Comparison of ENCODE assay signal across 14 cellular contexts in the genomic region with DNA sequence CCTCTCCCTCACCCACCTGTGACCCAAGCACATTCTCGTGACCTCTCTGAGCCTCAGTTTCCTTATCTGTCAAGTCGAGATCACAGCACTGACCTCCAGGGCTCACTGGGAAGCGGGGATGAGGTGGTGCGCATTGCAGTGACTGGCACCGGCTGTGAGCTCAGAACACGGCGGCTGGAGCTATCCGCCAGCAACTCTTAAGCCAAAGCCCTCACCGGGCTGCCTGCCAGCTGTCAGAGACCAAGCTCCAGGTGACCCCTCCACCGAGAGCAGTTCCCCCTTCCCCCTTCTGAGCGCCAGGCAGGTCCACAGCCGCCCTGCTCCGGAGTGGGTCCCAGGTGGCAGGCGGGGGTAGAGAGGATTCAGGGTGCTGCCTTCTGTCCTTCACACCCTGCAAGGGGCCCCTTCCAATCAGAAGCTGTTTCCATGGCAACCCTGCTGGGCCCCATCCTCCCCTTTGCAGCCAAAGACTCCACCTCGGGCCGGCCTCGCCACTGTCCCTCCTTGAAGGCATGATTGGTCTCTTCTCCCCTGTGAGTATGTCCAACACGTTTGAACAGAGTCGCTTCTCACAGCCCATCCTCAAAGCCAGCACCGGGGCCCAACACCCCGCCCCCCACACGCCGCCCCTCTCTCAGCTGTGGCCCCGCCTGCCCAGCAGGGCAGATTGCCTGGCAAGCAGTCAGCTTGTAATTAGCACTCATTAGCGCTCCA.
A peak's percentile ranks its signal among the peaks of the same experiment; 100 is the strongest.
DNase-seq lines count a peak whose midpoint lies in the region; ATAC-seq and TF ChIP-seq lines count a peak whose summit lies in the region.
"Had no signal": no experiment of that assay in that cellular context is flagged by ENCODE, and none has a peak within 500 bp of the region (broad histone marks: within the 10 kb centered on the region; RNA-seq: fewer than 3 reads in every experiment).

No MANE protein-coding gene starts in this region.

- 17 to 22% methylated on average over 23 to 25 of the region's 25 CpGs for WGBS in heart right ventricle, 2 donors

- no peak overlapping the region for H3K4me3 Mint-ChIP-seq in activated CD8-positive, alpha-beta T cell treated with anti-CD3 and anti-CD28 coated beads for 36 hours
- H3K4me3 Mint-ChIP-seq: dendritic cell treated with granulocyte-macrophage colony-stimulating factor and Interleukin-4, amounts not matched to agents 40 ng/mL and 50 ng/mL, for 4 days; WTC11 had no signal

- ATAC-seq in heart right ventricle (peak in 7 of 8 donors; percentile 22 to 73 (median 43)), sciatic nerve (no peak), GM21381 (IDR thresholded peaks at IDR 0.05; ENCODE audit: unreplicated experiment) (no peak)
- no peak for ATAC-seq in activated CD8-positive, alpha-beta T cell treated with anti-CD3 and anti-CD28 coated beads for 36 hours
- ATAC-seq: gastroesophageal sphincter, WTC11 had no signal

- H3K9me3 Mint-ChIP-seq in activated CD8-positive, alpha-beta T cell treated with anti-CD3 and anti-CD28 coated beads for 36 hours = peaks cover 2% of the 10 kb centered on the region

- H3K4me1 Mint-ChIP-seq in activated CD8-positive, alpha-beta T cell treated with anti-CD3 and anti-CD28 coated beads for 36 hours (ENCODE audit: low read depth) = no peaks in the 10 kb centered on the region

- POLR2A ChIA-PET in activated CD8-positive, alpha-beta T cell treated with anti-CD3 and anti-CD28 coated beads for 36 hours (lab: Charles Lee) = interaction anchor here (1.4 kb wide), 1 partner anchor 25 kb away, joined by 3 read pairs; no protein-coding TSS in a partner anchor

- no peak overlapping the region for H3K4me3 ChIP-seq in heart right ventricle
- H3K4me3 ChIP-seq: gastroesophageal sphincter had no signal

- TF ChIP-seq CTCF in heart right ventricle (IDR thresholded peaks at IDR 0.05) = no peak
- no peak for TF ChIP-seq CTCF in activated CD8-positive, alpha-beta T cell treated with anti-CD3 and anti-CD28 coated beads for 36 hours (IDR thresholded peaks at IDR 0.05)

- H3K4me1 ChIP-seq in heart right ventricle = peaks cover 0 to 35% (median 16%) of the 10 kb centered on the region in 9 donors

- H3K27ac Mint-ChIP-seq in activated CD8-positive, alpha-beta T cell treated with anti-CD3 and anti-CD28 coated beads for 36 hours = no peak overlapping the region
- H3K27ac Mint-ChIP-seq: dendritic cell treated with granulocyte-macrophage colony-stimulating factor and Interleukin-4, amounts not matched to agents 40 ng/mL and 50 ng/mL, for 4 days; WTC11 had no signal

- intact Hi-C loops in heart right ventricle (cut with DNase I) = no loop called here
- intact Hi-C loops in sciatic nerve (cut with DNase I) = no loop called here
- intact Hi-C loops in activated CD8-positive, alpha-beta T cell treated with anti-CD3 and anti-CD28 coated beads for 36 hours (cut with micrococcal nuclease) = no loop called here

- CTCF ChIA-PET in activated CD8-positive, alpha-beta T cell treated with anti-CD3 and anti-CD28 coated beads for 36 hours (lab: Charles Lee) = interaction anchor here (2.4 kb wide), 1 partner anchor 15 kb away, joined by 14 read pairs; no protein-coding TSS in a partner anchor

- H3K27me3 Mint-ChIP-seq in activated CD8-positive, alpha-beta T cell treated with anti-CD3 and anti-CD28 coated beads for 36 hours = peaks cover 24% of the 10 kb centered on the region

- H3K9me3 ChIP-seq in heart right ventricle = peaks cover 0 to 4% (median 0%) of the 10 kb centered on the region in 11 donors

- no peaks in the 10 kb centered on the region for H3K36me3 Mint-ChIP-seq in activated CD8-positive, alpha-beta T cell treated with anti-CD3 and anti-CD28 coated beads for 36 hours (ENCODE audit: low read depth)
- H3K36me3 Mint-ChIP-seq: WTC11 had no signal

- no peak overlapping the region for H3K27ac ChIP-seq in heart right ventricle
- H3K27ac ChIP-seq: gastroesophageal sphincter had no signal

- peaks cover 5 to 75% (median 56%) of the 10 kb centered on the region in 7 donors for H3K27me3 ChIP-seq in heart right ventricle

- DNase-seq in NCI-H345 (lab: John Stamatoyannopoulos, UW) = peak; percentile 36
- DNase-seq in NCI-H345 treated with DMSO at 0.1 percent for 48 hours (lab: John Stamatoyannopoulos, UW; ENCODE audit: unreplicated experiment) = no peak
- DNase-seq in NCI-H2227 (lab: John Stamatoyannopoulos, UW; ENCODE audit: unreplicated experiment) = peak; percentile 71
- DNase-seq in heart right ventricle = peak in 1 of 2 donors; percentile 40
- peak; percentile 50 for DNase-seq in sciatic nerve (ENCODE audit: low spot score)
- DNase-seq in activated CD8-positive, alpha-beta T cell treated with anti-CD3 and anti-CD28 coated beads for 36 hours = no peak
- no peak for DNase-seq in dedifferentiated amniotic fluid mesenchymal stem cell (ENCODE audit: extremely low spot score)
- DNase-seq: activated naive CD4-positive, alpha-beta T cell treated with Interleukin-2 at 50 U/mL for 16 hours; GF-D8; GOT3 had no signal

- no peaks in the 10 kb centered on the region for H3K36me3 ChIP-seq in heart right ventricle
- H3K36me3 ChIP-seq: gastroesophageal sphincter had no signal

Comparison
In these comparisons a context has a peak if more than half of its experiments do, and no peak if none do; other contexts are left out.
1. DNase-seq: peak in NCI-H345 (single experiment), NCI-H2227 (single experiment) and sciatic nerve (single experiment); none in NCI-H345 treated with DMSO at 0.1 percent for 48 hours (single experiment), activated CD8-positive, alpha-beta T cell treated with anti-CD3 and anti-CD28 coated beads for 36 hours (single experiment) and dedifferentiated amniotic fluid mesenchymal stem cell (single experiment).
2. ATAC-seq: peak in heart right ventricle (7 of 8); none in sciatic nerve (single experiment), activated CD8-positive, alpha-beta T cell treated with anti-CD3 and anti-CD28 coated beads for 36 hours (single experiment) and GM21381 (single experiment).